ENCODE assay signal across 22 cellular contexts in genomic region chr16:87361916-87362619, GRCh38.
"Had no signal": no experiment of that assay in that cellular context is flagged by ENCODE, and none has a peak within 500 bp of the region (broad histone marks: within the 10 kb centered on the region; RNA-seq: fewer than 3 reads in every experiment).

No MANE protein-coding gene starts in this region.

- H3K9me3 ChIP-seq: heart right ventricle, left lung, mucosa of descending colon, stomach, suprapubic skin, tibial artery had no signal

- H3K4me3 Mint-ChIP-seq: activated T-cell treated with anti-CD3 and anti-CD28 coated beads, Interleukin-2, amount 50 U/mL, for 72 hours; endodermal cell; natural killer cell treated with Interleukin-12 subunit alpha and Interleukin-12 subunit beta and Interleukin-15 and Interleukin-18, amount 100 ng/mL, for 72 hours; stimulated activated naive B cell treated with anti-CD40 and anti-IgM and Interleukin-4, amounts not matched to agents 10 μg/mL and 1 μg/mL and 100 μg/mL, for 72 hours had no signal

- H3K27me3 Mint-ChIP-seq: natural killer cell treated with Interleukin-12 subunit alpha and Interleukin-12 subunit beta and Interleukin-15 and Interleukin-18, amount 100 ng/mL, for 72 hours; stimulated activated naive B cell treated with anti-CD40 and anti-IgM and Interleukin-4, amounts not matched to agents 10 μg/mL and 1 μg/mL and 100 μg/mL, for 72 hours had no signal

- DNase-seq: activated CD4-positive, alpha-beta T cell treated with anti-CD3 and anti-CD28 coated beads for 4 hours; activated CD4-positive, alpha-beta T cell treated with anti-CD3 and anti-CD28 coated beads, Interleukin-2, amount 50 U/mL, for 4 hours; activated naive CD4-positive, alpha-beta T cell; activated T-cell treated with anti-CD3 and anti-CD28 coated beads for 4 hours; activated T-cell treated with anti-CD3 and anti-CD28 coated beads, Interleukin-2, amount 50 U/mL, for 72 hours; caudate nucleus; endodermal cell; foreskin keratinocyte; heart right ventricle; kidney glomerular epithelial cell; stimulated activated CD4-positive, alpha-beta T cell treated with anti-CD3 and anti-CD28 coated beads, Interleukin-15, amount 100 ng/mL, for 24 hours; stimulated activated CD4-positive, alpha-beta T cell treated with anti-CD3 and anti-CD28 coated beads, Interleukin-2, amount 100 ng/mL, for 24 hours; stimulated activated naive B cell treated with anti-CD40 and anti-IgM and Interleukin-4, amounts not matched to agents 10 μg/mL and 1 μg/mL and 100 μg/mL, for 72 hours; stomach; T-helper 1 cell; tibial artery had no signal

- H3K9me3 Mint-ChIP-seq: activated naive CD4-positive, alpha-beta T cell treated with anti-CD3 and anti-CD28 coated beads, Interleukin-2, amount 50 U/mL, for 72 hours; activated T-cell treated with anti-CD3 and anti-CD28 coated beads, Interleukin-2, amount 50 U/mL, for 72 hours; endodermal cell; natural killer cell treated with Interleukin-12 subunit alpha and Interleukin-12 subunit beta and Interleukin-15 and Interleukin-18, amount 100 ng/mL, for 72 hours; stimulated activated naive B cell treated with anti-CD40 and anti-IgM and Interleukin-4, amounts not matched to agents 10 μg/mL and 1 μg/mL and 100 μg/mL, for 72 hours had no signal

- H3K27ac Mint-ChIP-seq: activated T-cell treated with anti-CD3 and anti-CD28 coated beads, Interleukin-2, amount 50 U/mL, for 72 hours; endodermal cell; natural killer cell treated with Interleukin-12 subunit alpha and Interleukin-12 subunit beta and Interleukin-15 and Interleukin-18, amount 100 ng/mL, for 72 hours; stimulated activated naive B cell treated with anti-CD40 and anti-IgM and Interleukin-4, amounts not matched to agents 10 μg/mL and 1 μg/mL and 100 μg/mL, for 72 hours had no signal

- H3K27ac ChIP-seq: foreskin keratinocyte, left lung, suprapubic skin, tibial artery had no signal

- H3K4me1 Mint-ChIP-seq: endodermal cell had no signal

- H3K27me3 ChIP-seq: foreskin keratinocyte, left lung, stomach, suprapubic skin, tibial artery had no signal

- H3K4me1 ChIP-seq: foreskin keratinocyte had no signal

- H3K4me3 ChIP-seq: heart right ventricle, left lung, lung, mucosa of descending colon, stomach, suprapubic skin, tibial artery had no signal
